Comparison of ENCODE assay signal across 19 cellular contexts in genomic region chr7:21851445-21852043, GRCh38.
DNase-seq lines count a peak whose midpoint lies in the region; ATAC-seq, FAIRE-seq and TF ChIP-seq lines count a peak whose summit lies in the region.
"Had no signal": no experiment of that assay in that cellular context is flagged by ENCODE, and none has a peak within 500 bp of the region (broad histone marks: within the 10 kb centered on the region; RNA-seq: fewer than 3 reads in every experiment).

No MANE protein-coding gene starts in this region.

- TF ChIP-seq CTCF in CD4-positive, alpha-beta T cell (IDR thresholded peaks at IDR 0.05) = no peak
- no peak for TF ChIP-seq CTCF in activated CD8-positive, alpha-beta T cell treated with anti-CD3 and anti-CD28 coated beads for 36 hours (IDR thresholded peaks at IDR 0.05)
- no peak for TF ChIP-seq CTCF in lower lobe of right lung (IDR thresholded peaks at IDR 0.05)
- no peak for TF ChIP-seq CTCF in left ventricle myocardium inferior (IDR thresholded peaks at IDR 0.05; ENCODE audit: borderline replicate concordance)
- TF ChIP-seq CTCF in D721Med (IDR thresholded peaks at IDR 0.05; ENCODE audit: insufficient read depth, missing control alignments) = no peak

- no peaks in the 10 kb centered on the region for H3F3A ChIP-seq in GM23248 (ENCODE audit: insufficient read depth)

- H3K27me3 ChIP-seq in CD4-positive, alpha-beta T cell (ENCODE audit: control insufficient read depth, insufficient read depth, low read length) = no peaks in the 10 kb centered on the region
- H3K27me3 ChIP-seq in GM23248 (replicated peaks; ENCODE audit: insufficient read depth) (no peaks in the 10 kb centered on the region), lower lobe of right lung (ENCODE audit: low read depth) (no peaks in the 10 kb centered on the region), left ventricle myocardium inferior (ENCODE audit: low read depth) (no peaks in the 10 kb centered on the region)
- H3K27me3 ChIP-seq: tibial nerve had no signal

- peak overlapping the region; percentile 64 for H2AFZ ChIP-seq in GM23248
- H2AFZ ChIP-seq: parathyroid adenoma had no signal

- H3K79me2 ChIP-seq in GM23248 (ENCODE audit: insufficient read depth) = no peaks in the 10 kb centered on the region
- H3K79me2 ChIP-seq: parathyroid adenoma had no signal

- peak overlapping the region; percentile 11 for H3K27ac ChIP-seq in CD4-positive, alpha-beta T cell (ENCODE audit: low read depth, low read length)
- H3K27ac ChIP-seq in GM23248 (peak overlapping the region; percentile 34; the same call in 1 of the 2 replicates), lower lobe of right lung (peak overlapping the region; percentile 10), left ventricle myocardium inferior (replicated peaks) (no peak overlapping the region)
- H3K27ac ChIP-seq: parathyroid adenoma, tibial nerve had no signal

- ATAC-seq in CD4-positive, alpha-beta T cell (ENCODE audit: poor library complexity) = peak; percentile 82
- ATAC-seq in activated CD8-positive, alpha-beta T cell treated with anti-CD3 and anti-CD28 coated beads for 36 hours = peak; percentile 47
- no peak for ATAC-seq in lower lobe of right lung
- ATAC-seq: effector memory CD8-positive, alpha-beta T cell; left cardiac atrium had no signal

- CTCF ChIA-PET in CD4-positive, alpha-beta T cell (lab: Charles Lee) = no interaction called here
- CTCF ChIA-PET in activated CD8-positive, alpha-beta T cell treated with anti-CD3 and anti-CD28 coated beads for 36 hours (lab: Charles Lee) = no interaction called here

- H3K9me2 ChIP-seq in GM23248 (ENCODE audit: insufficient read depth) = no peaks in the 10 kb centered on the region

- no peak overlapping the region for H3K4me2 ChIP-seq in GM23248 (ENCODE audit: unreplicated experiment)

- WGBS in GM23248 (ENCODE audit: low coverage in 1 of 2, low lambda C conversion rate in 2 of 2, missing lambda C conversion rate in 2 of 2), 2 experiments = 49 to 56% methylated on average over 6 of the region's 6 CpGs

- H3K27me3 Mint-ChIP-seq in CD4-positive, alpha-beta T cell = no peaks in the 10 kb centered on the region
- H3K27me3 Mint-ChIP-seq in activated CD8-positive, alpha-beta T cell treated with anti-CD3 and anti-CD28 coated beads for 36 hours = no peaks in the 10 kb centered on the region

- H3K9ac ChIP-seq in GM23248 = no peak overlapping the region
- H3K9ac ChIP-seq: parathyroid adenoma had no signal

- peaks cover 43% of the 10 kb centered on the region for H3K4me1 Mint-ChIP-seq in CD4-positive, alpha-beta T cell (ENCODE audit: low read depth)
- H3K4me1 Mint-ChIP-seq in activated CD8-positive, alpha-beta T cell treated with anti-CD3 and anti-CD28 coated beads for 36 hours (ENCODE audit: low read depth) = peaks cover 20% of the 10 kb centered on the region

- H3K4me1 ChIP-seq in GM23248 (ENCODE audit: insufficient read depth) = no peaks in the 10 kb centered on the region
- H3K4me1 ChIP-seq in lower lobe of right lung = no peaks in the 10 kb centered on the region
- no peaks in the 10 kb centered on the region for H3K4me1 ChIP-seq in left ventricle myocardium inferior
- H3K4me1 ChIP-seq: parathyroid adenoma, tibial nerve had no signal

- FAIRE-seq in D721Med (lab: Jason Lieb, UNC) = no peak

- no peaks in the 10 kb centered on the region for H4K20me1 ChIP-seq in GM23248 (ENCODE audit: insufficient read depth)

- H3K4me3 ChIP-seq in GM23248 (no peak overlapping the region), lower lobe of right lung (no peak overlapping the region), left ventricle myocardium inferior (no peak overlapping the region)
- H3K4me3 ChIP-seq: tibial nerve had no signal

- no peaks in the 10 kb centered on the region for H3K9me3 Mint-ChIP-seq in CD4-positive, alpha-beta T cell
- H3K9me3 Mint-ChIP-seq in activated CD8-positive, alpha-beta T cell treated with anti-CD3 and anti-CD28 coated beads for 36 hours = peaks cover 4% of the 10 kb centered on the region
- H3K9me3 Mint-ChIP-seq: effector memory CD8-positive, alpha-beta T cell had no signal

- no peaks in the 10 kb centered on the region for H3K9me3 ChIP-seq in CD4-positive, alpha-beta T cell (ENCODE audit: control insufficient read depth, low read length)
- H3K9me3 ChIP-seq in GM23248 (ENCODE audit: low read depth) = no peaks in the 10 kb centered on the region
- no peaks in the 10 kb centered on the region for H3K9me3 ChIP-seq in lower lobe of right lung
- no peaks in the 10 kb centered on the region for H3K9me3 ChIP-seq in left ventricle myocardium inferior (replicated peaks)

- DNase-seq in CD4-positive, alpha-beta T cell = no peak
- DNase-seq in GM23248 (peak; percentile 4), lower lobe of right lung (no peak), EL (no peak), left ventricle myocardium inferior (no peak), NCI-H128 (lab: John Stamatoyannopoulos, UW; ENCODE audit: unreplicated experiment) (no peak), D721Med (ENCODE audit: insufficient read length, low spot score) (no peak)
- no peak for DNase-seq in activated CD8-positive, alpha-beta T cell treated with anti-CD3 and anti-CD28 coated beads for 36 hours
- DNase-seq: activated gamma-delta T cell treated with Interleukin-2 at 50 U/mL for 16 hours; AML-193; central memory CD4-positive, alpha-beta T cell; effector memory CD8-positive, alpha-beta T cell; left cardiac atrium; MV-4-11; NCI-H2081 treated with DMSO at 0.1 percent for 48 hours; NCI-H524 treated with DMSO at 0.1 percent for 48 hours; SIG-M5 had no signal

- in situ Hi-C loops in GM23248 (cut with MboI) = no loop called here

- H3K27ac Mint-ChIP-seq in CD4-positive, alpha-beta T cell = peak overlapping the region; percentile 82
- H3K27ac Mint-ChIP-seq in activated CD8-positive, alpha-beta T cell treated with anti-CD3 and anti-CD28 coated beads for 36 hours = peak overlapping the region; percentile 92
- H3K27ac Mint-ChIP-seq: effector memory CD8-positive, alpha-beta T cell had no signal

- intact Hi-C loops in CD4-positive, alpha-beta T cell (cut with DNase I, micrococcal nuclease) = loop anchor here (10.0 kb wide), 2 partner anchors 587 to 597 kb away; no protein-coding TSS in a partner anchor
- intact Hi-C loops in activated CD8-positive, alpha-beta T cell treated with anti-CD3 and anti-CD28 coated beads for 36 hours (cut with micrococcal nuclease) = no loop called here
- intact Hi-C loops in lower lobe of right lung (cut with DNase I) = no loop called here
- intact Hi-C loops in left ventricle myocardium inferior (cut with micrococcal nuclease) = no loop called here

- no peaks in the 10 kb centered on the region for H3K36me3 ChIP-seq in GM23248 (ENCODE audit: low read depth)
- no peaks in the 10 kb centered on the region for H3K36me3 ChIP-seq in lower lobe of right lung
- H3K36me3 ChIP-seq in left ventricle myocardium inferior = no peaks in the 10 kb centered on the region
- H3K36me3 ChIP-seq: tibial nerve had no signal

- peak overlapping the region; percentile 70 for H3K4me3 Mint-ChIP-seq in CD4-positive, alpha-beta T cell
- peak overlapping the region; percentile 57 for H3K4me3 Mint-ChIP-seq in activated CD8-positive, alpha-beta T cell treated with anti-CD3 and anti-CD28 coated beads for 36 hours

- H3K36me3 Mint-ChIP-seq in CD4-positive, alpha-beta T cell (ENCODE audit: low read depth) = no peaks in the 10 kb centered on the region
- peaks cover 7% of the 10 kb centered on the region for H3K36me3 Mint-ChIP-seq in activated CD8-positive, alpha-beta T cell treated with anti-CD3 and anti-CD28 coated beads for 36 hours (ENCODE audit: low read depth)

- POLR2A ChIA-PET in CD4-positive, alpha-beta T cell (lab: Charles Lee) = interaction anchor here (0.6 to 2.0 kb wide), 3 partner anchors 61 to 156 kb away, joined by 3 to 5 read pairs (median 4); no protein-coding TSS in a partner anchor
- POLR2A ChIA-PET in activated CD8-positive, alpha-beta T cell treated with anti-CD3 and anti-CD28 coated beads for 36 hours (lab: Charles Lee) = interaction anchor here (1.3 kb wide), 1 partner anchor 93 kb away, joined by 5 read pairs; no protein-coding TSS in a partner anchor

Comparison
In these comparisons a context has a peak if more than half of its experiments do, and no peak if none do; other contexts are left out.
1. ATAC-seq: peak in CD4-positive, alpha-beta T cell (single experiment) and activated CD8-positive, alpha-beta T cell treated with anti-CD3 and anti-CD28 coated beads for 36 hours (single experiment); none in lower lobe of right lung (0 of 2).
2. intact Hi-C loops: an anchor here in CD4-positive, alpha-beta T cell (10.0 kb wide); none called in activated CD8-positive, alpha-beta T cell treated with anti-CD3 and anti-CD28 coated beads for 36 hours, lower lobe of right lung and left ventricle myocardium inferior.